ENCODE assay signal across 35 cellular contexts in the genomic region with DNA sequence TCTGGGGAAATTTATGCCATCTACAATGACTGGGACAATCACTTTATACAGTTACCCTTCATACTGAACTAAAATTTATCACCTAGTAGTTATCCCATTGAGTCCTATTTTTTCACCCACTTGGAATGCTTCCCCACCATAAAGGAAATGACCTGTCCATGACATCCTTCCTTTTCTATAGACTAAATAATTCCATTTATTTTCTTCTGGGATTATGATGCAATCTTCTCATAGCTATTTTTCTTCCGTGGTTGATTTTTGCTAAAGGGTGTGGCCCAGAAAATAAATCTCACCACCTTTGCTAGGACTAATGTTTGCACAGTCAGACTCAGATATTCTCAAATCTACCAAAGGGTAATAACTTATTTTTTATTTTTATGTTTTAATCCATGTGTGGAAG.
"Had no signal": no experiment of that assay in that cellular context is flagged by ENCODE, and none has a peak within 500 bp of the region (broad histone marks: within the 10 kb centered on the region; RNA-seq: fewer than 3 reads in every experiment).

No MANE protein-coding gene starts in this region.

- H3K27me3 ChIP-seq: adrenal gland, body of pancreas, breast epithelium, cardiac muscle cell, esophagus muscularis mucosa, gastroesophageal sphincter had no signal

- H3K9me3 ChIP-seq: adrenal gland, body of pancreas, breast epithelium, esophagus muscularis mucosa, gastroesophageal sphincter had no signal

- H3K4me1 ChIP-seq: adrenal gland, body of pancreas, breast epithelium, esophagus muscularis mucosa, gastroesophageal sphincter had no signal

- DNase-seq: activated B cell treated with CpG ODN at 0.5 μM for 24 hours; activated CD4-positive, alpha-beta T cell treated with anti-CD3 and anti-CD28 coated beads for 48 hours; activated CD4-positive, alpha-beta T cell treated with anti-CD3 and anti-CD28 coated beads, Interleukin-2, amount 50 U/mL, for 1 hour; activated CD4-positive, alpha-beta T cell treated with anti-CD3 and anti-CD28 coated beads, Interleukin-2, amount 50 U/mL, for 48 hours; activated CD8-positive, alpha-beta memory T cell treated with anti-CD3 and anti-CD28 coated beads for 24 hours; activated CD8-positive, alpha-beta T cell treated with anti-CD3 and anti-CD28 coated beads for 36 hours; activated effector memory CD4-positive, alpha-beta T cell treated with Interleukin-2 at 50 U/mL for 16 hours; activated gamma-delta T cell treated with Interleukin-2 at 50 U/mL for 16 hours; activated naive CD4-positive, alpha-beta T cell treated with Interleukin-2 at 50 U/mL for 16 hours; activated naive CD8-positive, alpha-beta T cell treated with anti-CD3 and anti-CD28 coated beads for 36 hours; activated naive CD8-positive, alpha-beta T cell treated with anti-CD3 and anti-CD28 coated beads, Interleukin-2, amount 50 U/mL, for 24 hours; activated T-cell treated with anti-CD3 and anti-CD28 coated beads, Interleukin-2, amount 50 U/mL, for 4 hours; adrenal gland; amygdala; aorta; body of pancreas; central memory CD4-positive, alpha-beta T cell; cerebellar nuclear complex; dorsolateral prefrontal cortex; effector memory CD4-positive, alpha-beta T cell; endodermal cell; erythroblast; foreskin melanocyte; head of caudate nucleus; T-helper 1 cell; T-helper 17 cell; T1000; WERI-Rb-1 had no signal

- H3K4me3 ChIP-seq: adrenal gland, body of pancreas, breast epithelium, cardiac muscle cell, coronary artery, dorsolateral prefrontal cortex, esophagus muscularis mucosa, gastroesophageal sphincter had no signal

- ATAC-seq: activated CD4-positive, CD25-positive, alpha-beta regulatory T cell treated with anti-CD3 and anti-CD28 coated beads, Interleukin-2, amount 50 U/mL, for 24 hours; activated CD8-positive, alpha-beta T cell treated with anti-CD3 and anti-CD28 coated beads for 36 hours; activated naive CD8-positive, alpha-beta T cell treated with anti-CD3 and anti-CD28 coated beads, Interleukin-2, amount 50 U/mL, for 24 hours; activated T-cell treated with anti-CD3 and anti-CD28 coated beads, Interleukin-2, amount 50 U/mL, for 4 hours; activated T-helper 17 cell treated with anti-CD3 and anti-CD28 coated beads, Interleukin-2, amount 50 U/mL, for 72 hours; body of pancreas; gastroesophageal sphincter; T-helper 17 cell had no signal

- H3K27ac ChIP-seq: adrenal gland, body of pancreas, breast epithelium, cardiac muscle cell, coronary artery, dorsolateral prefrontal cortex, esophagus muscularis mucosa, gastroesophageal sphincter, WERI-Rb-1 had no signal

- H3K36me3 ChIP-seq: adrenal gland, breast epithelium, cardiac muscle cell, esophagus muscularis mucosa, gastroesophageal sphincter, WERI-Rb-1 had no signal
